Comparison of ENCODE assay signal across 8 cellular contexts in genomic region chr1:160204526-160205241, GRCh38. TPM values are rescaled to one million over a fixed set of nuclear protein-coding genes. Genes with fewer than 3 reads are reported as not detected.
DNase-seq lines count a peak whose midpoint lies in the region; ATAC-seq and TF ChIP-seq lines count a peak whose summit lies in the region.

No MANE protein-coding gene starts in this region.

- ATAC-seq in lung (ENCODE audit: insufficient read depth, low FRiP score), result no peak

- peak; percentile 68 for DNase-seq in GM10248 (ENCODE audit: extremely low spot score)
- peak; percentile 79 for DNase-seq in GM20000 (ENCODE audit: low spot score)
- peak; percentile 27 for DNase-seq in adipocyte (ENCODE audit: low read depth)
- DNase-seq in lung (ENCODE audit: low spot score), result peak; percentile 35
- no peak for DNase-seq in type B pancreatic cell (ENCODE audit: extremely low spot score, unreplicated experiment)
- no peak for DNase-seq in NCI-H187 (lab: John Stamatoyannopoulos, UW)
- DNase-seq in stimulated activated CD4-positive, alpha-beta T cell treated with anti-CD3 and anti-CD28 coated beads, Interleukin-15, amount 100 ng/mL, for 24 hours, result no peak

- no peak overlapping the region for H3K27ac ChIP-seq in HUES48 (ENCODE audit: low read depth, low read length)
- peak overlapping the region; percentile 49 to 55 for H3K27ac ChIP-seq in lung (ENCODE audit: low read depth in 1 of 2, low read length in 1 of 2)

- no peak for TF ChIP-seq CTCF in GM10248 (IDR thresholded peaks at IDR 0.05; ENCODE audit: control extremely low read depth, extremely low read depth, low read depth, missing control alignments)
- no peak for TF ChIP-seq CTCF in GM20000 (IDR thresholded peaks at IDR 0.05; ENCODE audit: extremely low read depth, missing control alignments)
- no peak for TF ChIP-seq CTCF in lung (IDR thresholded peaks at IDR 0.05; ENCODE audit: control extremely low read depth, extremely low read depth)
- no peak for TF ChIP-seq CTCF in type B pancreatic cell (conservative IDR thresholded peaks at IDR 0.05)

- H3K9ac ChIP-seq in HUES48 (ENCODE audit: low read depth, low read length), result peak overlapping the region; percentile 45; the same call in 1 of the 2 replicates
- peak overlapping the region; percentile 69 for H3K9ac ChIP-seq in adipocyte (ENCODE audit: low read length)

- peak overlapping the region; percentile 90 for H3K4me3 Mint-ChIP-seq in type B pancreatic cell

- H3K4me1 Mint-ChIP-seq in type B pancreatic cell (ENCODE audit: unreplicated experiment), result peaks cover 42% of the 10 kb centered on the region

- H3K36me3 ChIP-seq in HUES48 (ENCODE audit: control insufficient read depth, insufficient read depth, low read length) (peaks cover 26% of the 10 kb centered on the region), adipocyte (ENCODE audit: control insufficient read depth, insufficient read depth, low read length, severe bottlenecking) (peaks cover 23% of the 10 kb centered on the region), lung (ENCODE audit: control insufficient read depth in 2 of 2, insufficient read depth in 2 of 2, low read length in 2 of 2) (peaks cover 4 to 9% of the 10 kb centered on the region in 2 donors)

- H3K4me1 ChIP-seq in HUES48 (ENCODE audit: control insufficient read depth, insufficient read depth, low read length), result peaks cover 46% of the 10 kb centered on the region
- H3K4me1 ChIP-seq in adipocyte (ENCODE audit: control insufficient read depth, insufficient read depth, low read length), result peaks cover 42% of the 10 kb centered on the region
- H3K4me1 ChIP-seq in lung (ENCODE audit: control insufficient read depth in 2 of 2, insufficient read depth in 2 of 2, low read length in 2 of 2), result peaks cover 26 to 39% of the 10 kb centered on the region in 2 donors

- no peaks in the 10 kb centered on the region for H3K9me3 Mint-ChIP-seq in type B pancreatic cell

- WGBS in lung, 2 donors, result 24 to 25% methylated on average over 7 of the region's 7 CpGs

- H3K36me3 Mint-ChIP-seq in type B pancreatic cell, result peaks cover 16% of the 10 kb centered on the region

- POLR2A ChIA-PET in GM10248 (lab: Yijun Ruan, JAX), result no interaction called here

- no peaks in the 10 kb centered on the region for H3K27me3 Mint-ChIP-seq in type B pancreatic cell

- H3K27me3 ChIP-seq in HUES48 (ENCODE audit: control insufficient read depth, insufficient read depth, low read length) (no peaks in the 10 kb centered on the region), adipocyte (replicated peaks; ENCODE audit: control insufficient read depth, insufficient read depth, low read length) (no peaks in the 10 kb centered on the region), lung (ENCODE audit: control insufficient read depth, insufficient read depth) (no peaks in the 10 kb centered on the region)

- CTCF ChIA-PET in GM10248 (lab: Yijun Ruan, JAX), result interaction anchor here (0.7 to 12.2 kb wide), 7 partner anchors 11 to 402 kb away, joined by 3 to 134 read pairs (median 3); partner anchors contain the start of gene CASQ1

- H3K27ac Mint-ChIP-seq in type B pancreatic cell, result peak overlapping the region; percentile 80

- H3K4me3 ChIP-seq in HUES48 (ENCODE audit: low read depth, low read length) (peak overlapping the region; percentile 47; the same call in 1 of the 2 replicates), adipocyte (ENCODE audit: low read length) (peak overlapping the region; percentile 43), lung (no peak overlapping the region)

- H3K9me3 ChIP-seq in HUES48 (ENCODE audit: control insufficient read depth, insufficient read depth, low read length) (no peaks in the 10 kb centered on the region), adipocyte (ENCODE audit: control insufficient read depth, low read length) (no peaks in the 10 kb centered on the region), lung (ENCODE audit: control insufficient read depth in 2 of 2, insufficient read depth in 1 of 2, low read length in 1 of 2) (no peaks in the 10 kb centered on the region)

RNA-seq across cellular contexts. Expression of gene PEA15, which starts 0.5 kb away (rescaled TPM):
- total RNA-seq in lung, result 100 to 1,000 TPM in 1 of 2 donors, 10 to 100 TPM in 1; 76.0 to 133 TPM
- polyA plus RNA-seq in lung, result 100 to 1,000 TPM; 139 to 261 TPM
- total RNA-seq in type B pancreatic cell (ENCODE audit: low replicate concordance), result 67.7 and 72.8 TPM in 2 replicates

RNA-seq across cellular contexts. Expression of gene CASQ1, which starts 14.3 kb away (rescaled TPM):
- under 1 TPM; 0.25 to 0.37 TPM for total RNA-seq in lung
- polyA plus RNA-seq in lung, result under 1 TPM; 0.08 to 0.26 TPM
- total RNA-seq in type B pancreatic cell (ENCODE audit: low replicate concordance), result 0.46 and 1.4 TPM in 2 replicates

RNA-seq across cellular contexts. Expression of gene ATP1A4, which starts 53.3 kb away (rescaled TPM):
- total RNA-seq in lung (under 1 TPM in 1 of 2 donors, not detected in 1; 0.06 TPM), type B pancreatic cell (ENCODE audit: low replicate concordance) (0.27 and 1.3 TPM in 2 replicates)
- polyA plus RNA-seq in lung, result under 1 TPM; 0.08 to 0.09 TPM

RNA-seq across cellular contexts. Expression of gene DCAF8, which starts 57.7 kb away (rescaled TPM):
- total RNA-seq in lung (100 to 1,000 TPM; 104 to 207 TPM), type B pancreatic cell (ENCODE audit: low replicate concordance) (127 and 154 TPM in 2 replicates)
- 10 to 100 TPM; 64.0 to 72.4 TPM for polyA plus RNA-seq in lung

Comparison
In these comparisons a context has a peak if more than half of its experiments do, and no peak if none do; other contexts are left out.
1. DNase-seq: peak in GM10248 (single experiment), GM20000 (single experiment), adipocyte (single experiment) and lung (single experiment); none in type B pancreatic cell (single experiment), NCI-H187 (0 of 2) and stimulated activated CD4-positive, alpha-beta T cell treated with anti-CD3 and anti-CD28 coated beads, Interleukin-15, amount 100 ng/mL, for 24 hours (single experiment).